In genomic region chr5:133354323-133355161, GRCh38 we compare ENCODE assay signal across 24 cellular contexts.
A peak's percentile ranks its signal among the peaks of the same experiment; 100 is the strongest.
DNase-seq lines count a peak whose midpoint lies in the region; FAIRE-seq and TF ChIP-seq lines count a peak whose summit lies in the region.
"Had no signal": no experiment of that assay in that cellular context is flagged by ENCODE, and none has a peak within 500 bp of the region (broad histone marks: within the 10 kb centered on the region; RNA-seq: fewer than 3 reads in every experiment).

No MANE protein-coding gene starts in this region.

- H3K4me3 Mint-ChIP-seq in osteocyte (ENCODE audit: unreplicated experiment) (no peak overlapping the region), MCF 10A (ENCODE audit: unreplicated experiment) (no peak overlapping the region)
- H3K4me3 Mint-ChIP-seq: activated naive CD8-positive, alpha-beta T cell treated with anti-CD3 and anti-CD28 coated beads, Interleukin-2, amount 10 ng/mL, durations not matched to agents 7 days and 5 days; effector memory CD8-positive, alpha-beta T cell; H9; nephron had no signal

- H3K4me1 Mint-ChIP-seq in osteocyte (ENCODE audit: unreplicated experiment) (peaks cover 4% of the 10 kb centered on the region), MCF 10A (ENCODE audit: insufficient read depth, unreplicated experiment) (no peaks in the 10 kb centered on the region)

- H3K27me3 Mint-ChIP-seq in osteocyte (ENCODE audit: unreplicated experiment) (peaks cover 16% of the 10 kb centered on the region), MCF 10A (ENCODE audit: insufficient read depth, unreplicated experiment) (peaks cover 9% of the 10 kb centered on the region)

- DNase-seq in Kasumi-1 (lab: John Stamatoyannopoulos, UW) (peak; percentile 14 to 36), NCI-H526 treated with DMSO at 0.1 percent for 48 hours (lab: John Stamatoyannopoulos, UW) (peak; percentile 55), bronchial epithelial cell (ENCODE audit: low read depth) (no peak), osteocyte (ENCODE audit: extremely low spot score, unreplicated experiment) (peak; percentile 66), CD1c-positive myeloid dendritic cell (ENCODE audit: extremely low spot score) (no peak), MCF 10A (ENCODE audit: unreplicated experiment) (no peak), NCI-H446 (lab: John Stamatoyannopoulos, UW) (no peak)
- DNase-seq: activated CD4-positive, alpha-beta T cell treated with anti-CD3 and anti-CD28 coated beads for 1 hour; activated naive CD8-positive, alpha-beta T cell treated with anti-CD3 and anti-CD28 coated beads, Interleukin-2, amount 10 ng/mL, durations not matched to agents 7 days and 5 days; effector memory CD8-positive, alpha-beta T cell; H9; KBM-7; left cardiac atrium; NCI-H1417 treated with DMSO at 0.1 percent for 48 hours; NCI-H2171; NCI-H82; Peyer's patch; psoas muscle; small intestine; stimulated activated naive CD8-positive, alpha-beta T cell treated with anti-CD3 and anti-CD28 coated beads, Interleukin-15, Interleukin-2, amounts not matched to agents 100 U/mL and 50 U/mL, for 24 hours had no signal

- no peaks in the 10 kb centered on the region for H3K36me3 ChIP-seq in bronchial epithelial cell (ENCODE audit: control insufficient read depth, insufficient read depth, low read length)
- H3K36me3 ChIP-seq: Peyer's patch, tibial artery had no signal

- H3K9me3 Mint-ChIP-seq in osteocyte (ENCODE audit: unreplicated experiment) = no peaks in the 10 kb centered on the region
- no peaks in the 10 kb centered on the region for H3K9me3 Mint-ChIP-seq in MCF 10A (ENCODE audit: unreplicated experiment)
- H3K9me3 Mint-ChIP-seq: activated naive CD8-positive, alpha-beta T cell treated with anti-CD3 and anti-CD28 coated beads, Interleukin-2, amount 10 ng/mL, durations not matched to agents 7 days and 5 days; activated T-helper 2 cell treated with anti-CD3 and anti-CD28 coated beads, Interferon-gamma antibody, Interleukin-2, Interleukin-4, amounts not matched to agents 10 μg/mL and 5 μg/mL and 100 μg/mL, durations not matched to agents 14 hours and 24 hours and 36 hours; effector memory CD8-positive, alpha-beta T cell; H9 had no signal

- TF ChIP-seq CTCF in bronchial epithelial cell (IDR thresholded peaks at IDR 0.05; ENCODE audit: insufficient read depth, low read length, severe bottlenecking) (no peak), osteocyte (IDR thresholded peaks at IDR 0.05) (no peak), MCF 10A (IDR thresholded peaks at IDR 0.05; ENCODE audit: unreplicated experiment) (no peak)

- CTCF ChIA-PET in MCF 10A (lab: Yijun Ruan, JAX) = interaction anchor here (2.1 kb wide), 1 partner anchor 69 kb away, joined by 7 read pairs; no protein-coding TSS in a partner anchor

- H3K27me3 ChIP-seq in bronchial epithelial cell (ENCODE audit: control insufficient read depth, insufficient read depth, low read length) = no peaks in the 10 kb centered on the region
- H3K27me3 ChIP-seq: Peyer's patch had no signal

- intact Hi-C loops in MCF 10A (cut with micrococcal nuclease) = no loop called here

- BruUV-seq in MCF 10A (replicated peaks; lab: Mats Ljungman, UMichigan) = no TSS peak

- H3K4me3 ChIP-seq in bronchial epithelial cell (ENCODE audit: low read depth, low read length) = no peak overlapping the region
- H3K4me3 ChIP-seq: Peyer's patch, psoas muscle, SK-N-MC, tibial artery had no signal

- peak; percentile 72 for FAIRE-seq in bronchial epithelial cell (lab: Jason Lieb, UNC)
- FAIRE-seq: small intestine had no signal

- no peak overlapping the region for H3K27ac Mint-ChIP-seq in osteocyte (ENCODE audit: unreplicated experiment)
- no peak overlapping the region for H3K27ac Mint-ChIP-seq in MCF 10A (ENCODE audit: low read depth, unreplicated experiment)
- H3K27ac Mint-ChIP-seq: activated naive CD8-positive, alpha-beta T cell treated with anti-CD3 and anti-CD28 coated beads, Interleukin-2, amount 10 ng/mL, durations not matched to agents 7 days and 5 days; activated T-helper 2 cell treated with anti-CD3 and anti-CD28 coated beads, Interferon-gamma antibody, Interleukin-2, Interleukin-4, amounts not matched to agents 10 μg/mL and 5 μg/mL and 100 μg/mL, durations not matched to agents 14 hours and 24 hours and 36 hours; effector memory CD8-positive, alpha-beta T cell; nephron had no signal

- POLR2A ChIA-PET in MCF 10A (lab: Yijun Ruan, JAX) = no interaction called here

- H3K36me3 Mint-ChIP-seq in osteocyte (ENCODE audit: unreplicated experiment) (no peaks in the 10 kb centered on the region), MCF 10A (ENCODE audit: insufficient read depth, unreplicated experiment) (no peaks in the 10 kb centered on the region)
- H3K36me3 Mint-ChIP-seq: activated naive CD8-positive, alpha-beta T cell treated with anti-CD3 and anti-CD28 coated beads, Interleukin-2, amount 10 ng/mL, durations not matched to agents 7 days and 5 days had no signal

Comparison
In these comparisons a context has a peak if more than half of its experiments do, and no peak if none do; other contexts are left out.
1. DNase-seq: peak in Kasumi-1 (2 of 2), NCI-H526 treated with DMSO at 0.1 percent for 48 hours (single experiment) and osteocyte (single experiment); none in bronchial epithelial cell (single experiment), CD1c-positive myeloid dendritic cell (single experiment), MCF 10A (single experiment) and NCI-H446 (0 of 2).